ENCODE assay signal across 8 cellular contexts in the genomic region with DNA sequence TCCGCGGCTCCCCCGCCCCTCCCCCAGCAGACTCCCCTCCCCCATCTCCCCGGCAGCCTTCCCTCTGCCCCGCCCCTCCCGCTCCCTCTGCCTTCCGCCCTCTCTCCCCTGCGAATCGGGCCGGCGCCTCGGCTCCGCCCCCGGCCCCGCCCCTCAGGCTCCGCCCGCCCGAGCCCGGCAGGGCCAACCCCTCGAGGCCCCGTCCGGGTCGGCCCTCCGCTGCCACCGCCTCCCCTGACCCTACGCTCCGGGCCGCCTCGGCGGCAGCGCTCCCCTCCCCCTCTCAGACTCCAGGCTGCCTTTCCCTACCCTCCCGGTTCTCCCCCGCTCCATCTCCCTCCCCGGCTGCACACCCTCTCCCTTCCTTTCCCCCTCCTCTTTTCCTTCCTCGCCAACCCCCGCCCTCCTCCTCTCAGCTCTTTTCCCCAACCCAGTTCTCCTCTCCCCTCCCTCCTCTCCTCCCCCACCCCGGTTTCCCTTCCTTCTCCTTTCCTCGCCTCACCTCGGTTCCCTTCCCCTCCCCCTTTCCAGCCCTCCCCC. TPM values are rescaled to one million over a fixed set of nuclear protein-coding genes. Genes with fewer than 3 reads are reported as not detected.
DNase-seq lines count a peak whose midpoint lies in the region; ATAC-seq and TF ChIP-seq lines count a peak whose summit lies in the region.

No MANE protein-coding gene starts in this region.

- H3K27ac ChIP-seq in AG04450 (ENCODE audit: low read depth, low read length) = no peak overlapping the region
- H3K27ac ChIP-seq in layer of hippocampus (ENCODE audit: low read depth, low read length) = peak overlapping the region; percentile 68

- peak overlapping the region; percentile 67 for H3K4me3 ChIP-seq in AG04450 (ENCODE audit: low read depth, low read length)

- no peak for TF ChIP-seq CTCF in AG04450 (IDR thresholded peaks at IDR 0.05; ENCODE audit: low read depth, low read length)

- CTCF ChIA-PET in AG04450 (lab: Charles Lee) = interaction anchor here (1.1 to 2.0 kb wide), 3 partner anchors 27 to 67 kb away, joined by 4 to 5 read pairs (median 5); a partner anchor contains a TSS

- H3K27me3 ChIP-seq in AG04450 (ENCODE audit: control insufficient read depth, insufficient read depth, low read length) (peaks cover 38% of the 10 kb centered on the region), layer of hippocampus (ENCODE audit: control insufficient read depth, insufficient read depth, low read length) (no peaks in the 10 kb centered on the region)

- peak; percentile 32 for DNase-seq in AG04450 (ENCODE audit: low read depth, low spot score)
- peak; percentile 95 for DNase-seq in NCI-H2227 (lab: John Stamatoyannopoulos, UW; ENCODE audit: unreplicated experiment)
- DNase-seq in cerebellar cortex (ENCODE audit: low spot score) = peak; percentile 86
- DNase-seq in stimulated activated CD4-positive, alpha-beta T cell treated with anti-CD3 and anti-CD28 coated beads, Interleukin-15, amount 100 ng/mL, for 48 hours (ENCODE audit: low read depth in 2 of 2) = peak; percentile 65 to 87

- peak; percentile 97 for ATAC-seq in GM18868 (IDR thresholded peaks at IDR 0.05; ENCODE audit: unreplicated experiment)
- peak; percentile 97 for ATAC-seq in HG03103 (IDR thresholded peaks at IDR 0.05; ENCODE audit: low read depth, unreplicated experiment)
- ATAC-seq in activated CD4-positive, CD25-positive, alpha-beta regulatory T cell treated with anti-CD3 and anti-CD28 coated beads, Interleukin-2, amount 50 U/mL, for 24 hours = peak; percentile 94 to 95

- POLR2A ChIA-PET in AG04450 (lab: Yijun Ruan, JAX) = interaction anchor here (0.8 kb wide), 2 partner anchors 11 to 563 kb away, joined by 3 to 5 read pairs; no protein-coding TSS in a partner anchor

- H3K9me3 ChIP-seq in AG04450 (ENCODE audit: control insufficient read depth, insufficient read depth, low read length) = no peaks in the 10 kb centered on the region

RNA-seq across cellular contexts. Expression of a gene that starts 1.6 kb away (rescaled TPM):
- polyA plus RNA-seq in AG04450 (2011; rRNA removed) = 0.14 and 0.32 TPM in 2 replicates
- polyA minus RNA-seq in AG04450 (2011; rRNA and poly(A)+ RNA removed) = 0.28 and 0.48 TPM in 2 replicates

Comparison
In these comparisons a context has a peak if more than half of its experiments do, and no peak if none do; other contexts are left out.
1. DNase-seq: peak in every context shown above with its lines; median percentile 95 in NCI-H2227; 86 in cerebellar cortex; 76 in stimulated activated CD4-positive, alpha-beta T cell treated with anti-CD3 and anti-CD28 coated beads, Interleukin-15, amount 100 ng/mL, for 48 hours; 32 in AG04450.